4 cellular contexts compared by ENCODE assay signal in genomic region chr16:57918994-57919393, GRCh38.
A peak's percentile ranks its signal among the peaks of the same experiment; 100 is the strongest.
TF ChIP-seq lines count a peak whose summit lies in the region.

No MANE protein-coding gene starts in this region.

TF ChIP-seq in A549, 52 proteins besides CTCF, POLR2A, EP300 and RAD21:
- TF ChIP-seq HMGXB4 (CRISPR knock-in tag; IDR thresholded peaks at IDR 0.05; ENCODE audit: borderline replicate concordance) = no peak
- no peak for TF ChIP-seq ELK1 (IDR thresholded peaks at IDR 0.05; ENCODE audit: low read depth, low read length)
- TF ChIP-seq CEBPB (IDR thresholded peaks at IDR 0.05) = peak; percentile 32 to 69; a peak in 1 of 4 replicates

TF ChIP-seq in Ishikawa, 13 proteins besides CTCF, POLR2A, EP300 and RAD21:
- TF ChIP-seq NFIC (IDR thresholded peaks at IDR 0.05) (no peak), CEBPB (IDR thresholded peaks at IDR 0.05) (peak; percentile 56)

TF ChIP-seq in K562, 482 proteins besides CTCF, POLR2A, EP300 and RAD21:
- no peak for TF ChIP-seq BRCA1 (IDR thresholded peaks at IDR 0.05)
- no peak for TF ChIP-seq BRCA1 (CRISPR knock-in tag; IDR thresholded peaks at IDR 0.05)
- no peak for TF ChIP-seq NCOA6 (IDR thresholded peaks at IDR 0.05)
- no peak for TF ChIP-seq E4F1 (CRISPR knock-in tag; IDR thresholded peaks at IDR 0.05; ENCODE audit: borderline replicate concordance)
- TF ChIP-seq RERE (CRISPR knock-in tag; IDR thresholded peaks at IDR 0.05; ENCODE audit: borderline replicate concordance) = no peak
- TF ChIP-seq FOXA3 (CRISPR knock-in tag; conservative IDR thresholded peaks at IDR 0.05 in 1 of 2, IDR thresholded peaks at IDR 0.05 in 1 of 2) = no peak
- TF ChIP-seq FOSL1 (tag; conservative IDR thresholded peaks at IDR 0.05) = no peak
- no peak for TF ChIP-seq CBX2 (IDR thresholded peaks at IDR 0.05; ENCODE audit: insufficient read depth, low read length, poor library complexity, severe bottlenecking)
- no peak for TF ChIP-seq ZBED1 (IDR thresholded peaks at IDR 0.05)
- TF ChIP-seq HMG20B (CRISPR knock-in tag; IDR thresholded peaks at IDR 0.05) = no peak
- TF ChIP-seq ZBTB33 (CRISPR knock-in tag; IDR thresholded peaks at IDR 0.05) = no peak
- TF ChIP-seq CEBPB (tag; IDR thresholded peaks at IDR 0.05) = peak; percentile 74
- TF ChIP-seq MAFK (IDR thresholded peaks at IDR 0.05; ENCODE audit: low read length) = no peak
- TF ChIP-seq JUND (IDR thresholded peaks at IDR 0.05; ENCODE audit: borderline replicate concordance, low read depth, low read length) = no peak
- no peak for TF ChIP-seq JUND (tag; IDR thresholded peaks at IDR 0.05; ENCODE audit: borderline replicate concordance, low read depth, low read length)
- no peak for TF ChIP-seq SMARCE1 (IDR thresholded peaks at IDR 0.05)
- no peak for TF ChIP-seq NR2C2 (CRISPR knock-in tag; IDR thresholded peaks at IDR 0.05)
- no peak for TF ChIP-seq NR2C2 (tag; IDR thresholded peaks at IDR 0.05)
- 0 out of 2 replicates have a peak, but pooled peaks have one; percentile 31 for TF ChIP-seq CEBPG (CRISPR knock-in tag; IDR thresholded peaks at IDR 0.05)
- TF ChIP-seq CEBPG (tag; conservative IDR thresholded peaks at IDR 0.05 in 1 of 2, IDR thresholded peaks at IDR 0.05 in 1 of 2) = 0 out of 4 replicates have a peak, but pooled peaks of 1 of the 2 experiments have one; percentile 20

TF ChIP-seq in HepG2, 621 proteins besides CTCF, POLR2A, EP300 and RAD21:
- no peak for TF ChIP-seq ZNF784 (CRISPR knock-in tag; IDR thresholded peaks at IDR 0.05; ENCODE audit: borderline replicate concordance)
- TF ChIP-seq HNF4G (IDR thresholded peaks at IDR 0.05; ENCODE audit: borderline replicate concordance, low read depth, low read length) = no peak
- TF ChIP-seq HNF4G (CRISPR knock-in tag; IDR thresholded peaks at IDR 0.05; ENCODE audit: borderline replicate concordance, low read depth) = no peak
- TF ChIP-seq CEBPG (CRISPR knock-in tag; IDR thresholded peaks at IDR 0.05) = peak; percentile 34; the same call in 1 of the 2 replicates
- no peak for TF ChIP-seq ZNF879 (CRISPR knock-in tag; IDR thresholded peaks at IDR 0.05)
- TF ChIP-seq CEBPB (IDR thresholded peaks at IDR 0.05; ENCODE audit: borderline replicate concordance, low read depth, low read length) = peak; percentile 90
